Comparison of ENCODE assay signal across 10 cellular contexts in the genomic region with DNA sequence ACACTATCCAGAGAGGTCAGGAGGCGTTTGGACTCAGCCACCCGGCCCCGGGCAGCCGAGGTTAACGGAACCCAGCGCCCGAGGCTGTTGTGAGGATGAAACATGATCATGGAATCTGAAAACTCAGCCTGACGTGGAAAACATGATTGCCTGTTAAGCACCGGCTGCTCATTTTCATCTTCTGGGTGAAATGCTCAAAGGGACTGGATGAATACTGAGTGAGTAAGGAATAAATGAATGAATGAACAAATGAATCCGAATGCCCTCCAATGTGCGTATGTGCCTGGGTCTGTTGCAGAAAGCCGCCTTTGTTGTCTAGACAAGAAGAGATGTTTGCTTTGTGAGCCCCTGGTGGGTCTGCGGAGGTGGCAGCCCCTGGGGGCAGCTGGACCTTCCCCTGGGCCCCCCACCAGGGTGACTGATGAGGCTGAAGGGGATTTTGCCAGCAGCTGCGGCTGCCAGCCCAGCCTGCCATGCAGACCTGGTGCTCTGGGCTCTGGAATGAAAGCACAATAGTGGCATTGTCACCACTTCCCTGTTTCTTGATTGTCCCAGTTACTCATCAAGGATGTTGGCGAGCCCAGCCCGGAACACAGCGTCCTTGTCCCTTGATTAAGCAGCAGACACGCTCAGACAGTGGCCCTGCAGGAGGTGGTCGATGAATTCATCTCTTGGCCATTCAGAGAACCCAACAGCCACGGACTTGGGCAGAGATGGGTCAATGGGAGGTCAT.
DNase-seq lines count a peak whose midpoint lies in the region; TF ChIP-seq lines count a peak whose summit lies in the region.
"Had no signal": no experiment of that assay in that cellular context is flagged by ENCODE, and none has a peak within 500 bp of the region (broad histone marks: within the 10 kb centered on the region; RNA-seq: fewer than 3 reads in every experiment).

No MANE protein-coding gene starts in this region.

- H3K4me3 ChIP-seq in choroid plexus epithelial cell (ENCODE audit: low read depth, low read length) = no peak overlapping the region
- no peak overlapping the region for H3K4me3 ChIP-seq in lower leg skin (ENCODE audit: low read depth, poor library complexity, severe bottlenecking)

- H3K36me3 Mint-ChIP-seq in activated CD4-positive, alpha-beta T cell treated with anti-CD3 and anti-CD28 coated beads, Interleukin-2, amount 10 ng/mL, durations not matched to agents 7 days and 5 days (ENCODE audit: low read depth) = no peaks in the 10 kb centered on the region
- H3K36me3 Mint-ChIP-seq: activated naive CD8-positive, alpha-beta T cell treated with anti-CD3 and anti-CD28 coated beads for 36 hours had no signal

- no peak overlapping the region for H3K4me3 Mint-ChIP-seq in activated CD4-positive, alpha-beta T cell treated with anti-CD3 and anti-CD28 coated beads, Interleukin-2, amount 10 ng/mL, durations not matched to agents 7 days and 5 days
- H3K4me3 Mint-ChIP-seq: activated naive CD8-positive, alpha-beta T cell treated with anti-CD3 and anti-CD28 coated beads for 36 hours; B cell had no signal

- H3K27me3 Mint-ChIP-seq in activated CD4-positive, alpha-beta T cell treated with anti-CD3 and anti-CD28 coated beads, Interleukin-2, amount 10 ng/mL, durations not matched to agents 7 days and 5 days = peaks cover 13% of the 10 kb centered on the region

- intact Hi-C loops in lower leg skin (cut with DNase I; ENCODE audit: low total_unique reads) = no loop called here

- DNase-seq in MV-4-11 (lab: John Stamatoyannopoulos, UW) (peak; percentile 50), choroid plexus epithelial cell (ENCODE audit: low read depth) (peak; percentile 53), lower leg skin (ENCODE audit: low spot score in 2 of 2) (peak; percentile 80 to 93), NCI-H2029 (lab: John Stamatoyannopoulos, UW) (no peak)
- no peak for DNase-seq in activated T-cell treated with anti-CD3 and anti-CD28 coated beads, Interleukin-2, amount 50 U/mL, for 1 hour
- DNase-seq in central memory CD4-positive, alpha-beta T cell = no peak
- DNase-seq in activated CD4-positive, alpha-beta T cell treated with anti-CD3 and anti-CD28 coated beads, Interleukin-2, amount 10 ng/mL, durations not matched to agents 7 days and 5 days = no peak

- peak overlapping the region; percentile 77 for H3K27ac ChIP-seq in 22Rv1

- TF ChIP-seq POLR2A in lower leg skin (IDR thresholded peaks at IDR 0.05) = no peak

- TF ChIP-seq CTCF in 22Rv1 (IDR thresholded peaks at IDR 0.05) (no peak), choroid plexus epithelial cell (conservative IDR thresholded peaks at IDR 0.05; ENCODE audit: low read depth, low read length) (no peak), lower leg skin (IDR thresholded peaks at IDR 0.05) (no peak)

- CTCF ChIA-PET in activated CD4-positive, alpha-beta T cell treated with anti-CD3 and anti-CD28 coated beads, Interleukin-2, amount 10 ng/mL, durations not matched to agents 7 days and 5 days (lab: Charles Lee) = interaction anchor here (0.5 kb wide), 1 partner anchor 722 kb away, joined by 3 read pairs; no protein-coding TSS in a partner anchor

- H3K4me1 Mint-ChIP-seq in activated CD4-positive, alpha-beta T cell treated with anti-CD3 and anti-CD28 coated beads, Interleukin-2, amount 10 ng/mL, durations not matched to agents 7 days and 5 days = peaks cover 10% of the 10 kb centered on the region

- 51 to 53% methylated on average over 20 of the region's 20 CpGs for WGBS in lower leg skin, 2 donors

- H3K27ac Mint-ChIP-seq in activated CD4-positive, alpha-beta T cell treated with anti-CD3 and anti-CD28 coated beads, Interleukin-2, amount 10 ng/mL, durations not matched to agents 7 days and 5 days = no peak overlapping the region
- H3K27ac Mint-ChIP-seq: activated naive CD8-positive, alpha-beta T cell treated with anti-CD3 and anti-CD28 coated beads for 36 hours; B cell had no signal

- POLR2A ChIA-PET in activated CD4-positive, alpha-beta T cell treated with anti-CD3 and anti-CD28 coated beads, Interleukin-2, amount 10 ng/mL, durations not matched to agents 7 days and 5 days (lab: Charles Lee) = no interaction called here

- H3K9me3 Mint-ChIP-seq in activated CD4-positive, alpha-beta T cell treated with anti-CD3 and anti-CD28 coated beads, Interleukin-2, amount 10 ng/mL, durations not matched to agents 7 days and 5 days = no peaks in the 10 kb centered on the region
- H3K9me3 Mint-ChIP-seq: activated naive CD8-positive, alpha-beta T cell treated with anti-CD3 and anti-CD28 coated beads for 36 hours had no signal

Comparison
In these comparisons a context has a peak if more than half of its experiments do, and no peak if none do; other contexts are left out.
1. DNase-seq: peak in MV-4-11 (single experiment), choroid plexus epithelial cell (single experiment) and lower leg skin (2 of 2); none in activated T-cell treated with anti-CD3 and anti-CD28 coated beads, Interleukin-2, amount 50 U/mL, for 1 hour (single experiment), NCI-H2029 (single experiment), central memory CD4-positive, alpha-beta T cell (single experiment) and activated CD4-positive, alpha-beta T cell treated with anti-CD3 and anti-CD28 coated beads, Interleukin-2, amount 10 ng/mL, durations not matched to agents 7 days and 5 days (single experiment).